8 cellular contexts compared by ENCODE assay signal in genomic region chr15:78000089-78000926, GRCh38.
DNase-seq lines count a peak whose midpoint lies in the region; ATAC-seq, FAIRE-seq and TF ChIP-seq lines count a peak whose summit lies in the region.

No MANE protein-coding gene starts in this region.

- no TSS peak for BruUV-seq in K562 (replicated peaks; lab: Mats Ljungman, UMichigan)

- peak; percentile 48 for FAIRE-seq in K562 (lab: Jason Lieb, UNC)

- in situ Hi-C loops in K562 (cut with MboI): no loop called here

- no peaks in the 10 kb centered on the region for H3K79me2 ChIP-seq in K562 (ENCODE audit: control insufficient read depth, insufficient read depth, low read length)

- peak; percentile 66 to 77 (median 73) for TF ChIP-seq CTCF in K562 (IDR thresholded peaks at IDR 0.05 in 2 of 3, conservative IDR thresholded peaks at IDR 0.05 in 1 of 3; ENCODE audit: insufficient read depth in 2 of 3, low read depth in 1 of 3, low read length in 3 of 3)

- WGBS in K562 (ENCODE audit: insufficient coverage, low coverage, missing lambda C conversion rate): 63% methylated on average over 24 of the region's 24 CpGs

- no peaks in the 10 kb centered on the region for H3K9me3 ChIP-seq in K562 (replicated peaks; ENCODE audit: control insufficient read depth, insufficient read depth, low read depth, low read length)

- H4K20me1 ChIP-seq in K562 (replicated peaks; ENCODE audit: control insufficient read depth, insufficient read depth, low read length): 0 out of 2 replicates have a peak, but pooled peaks cover 3% of the 10 kb centered on the region

- peak; percentile 96 for ATAC-seq in K562

- CTCF ChIA-PET in K562 (lab: Yijun Ruan, JAX; ENCODE audit: low intra/inter-chr PET ratio): interaction anchor here (0.6 to 1.7 kb wide), 5 partner anchors 108 to 596 kb away, joined by 3 to 15 read pairs (median 3); no protein-coding TSS in a partner anchor

- H3K27me3 ChIP-seq in K562 (ENCODE audit: control insufficient read depth in 2 of 2, insufficient read depth in 2 of 2, low read length in 2 of 2): no peaks in the 10 kb centered on the region

- no peak overlapping the region for H3K27ac ChIP-seq in K562 (ENCODE audit: extremely low read depth, low read depth, low read length)

- intact Hi-C loops in K562 (cut with micrococcal nuclease): loop anchor here (1.0 kb wide), 1 partner anchor 108 kb away; no protein-coding TSS in a partner anchor

- TF ChIP-seq EP300 in K562 (IDR thresholded peaks at IDR 0.05; ENCODE audit: low read length): no peak

- H3K4me2 ChIP-seq in K562 (ENCODE audit: insufficient read depth, low read length): no peak overlapping the region

- no peak overlapping the region for H2AFZ ChIP-seq in K562 (ENCODE audit: low read depth, low read length)

- H3K9me1 ChIP-seq in K562 (ENCODE audit: control insufficient read depth, insufficient read depth, low read length): no peaks in the 10 kb centered on the region

- no peak for TF ChIP-seq POLR2A in K562 (conservative IDR thresholded peaks at IDR 0.05)

- TF ChIP-seq RAD21 in K562 (CRISPR knock-in tag; conservative IDR thresholded peaks at IDR 0.05 in 1 of 2, IDR thresholded peaks at IDR 0.05 in 1 of 2): peak; percentile 42 to 70; a peak in 3 of 4 replicates

- peaks cover 0 to 4% of the 10 kb centered on the region in 2 experiments; a peak in 1 of 5 replicates for H3K4me1 ChIP-seq in K562 (replicated peaks in 1 of 2; ENCODE audit: control insufficient read depth in 2 of 2, insufficient read depth in 2 of 2, low read length in 2 of 2)

- H3K9ac ChIP-seq in K562 (ENCODE audit: insufficient read depth in 1 of 2, low read depth in 2 of 2, low read length in 2 of 2): no peak overlapping the region

- H3K36me3 ChIP-seq in K562 (ENCODE audit: control insufficient read depth, insufficient read depth, low read length): peaks cover 16% of the 10 kb centered on the region; the same call in 1 of the 3 replicates

- DNase-seq in NCI-H1436 (lab: John Stamatoyannopoulos, UW): peak; percentile 35
- DNase-seq in NCI-H1436 treated with DMSO at 0.1 percent for 48 hours (lab: John Stamatoyannopoulos, UW): no peak
- DNase-seq in HuH-7.5 (ENCODE audit: low spot score): peak; percentile 77
- peak; percentile 68 for DNase-seq in UCSD-AML1 (lab: John Stamatoyannopoulos, UW; ENCODE audit: unreplicated experiment)
- peak; percentile 46 to 72 (median 62) for DNase-seq in K562 (ENCODE audit: extremely low read depth in 1 of 4, low spot score in 3 of 4)
- DNase-seq in kidney glomerular epithelial cell (lab: John Stamatoyannopoulos, UW): peak; percentile 38
- DNase-seq in stimulated activated CD4-positive, alpha-beta T cell treated with anti-CD3 and anti-CD28 coated beads, TNF-alpha, amount 100 ng/mL, for 1 hour (ENCODE audit: low read depth in 3 of 3, low spot score in 1 of 3): peak; percentile 47 to 66 (median 60)
- no peak for DNase-seq in NCI-H128 (lab: John Stamatoyannopoulos, UW; ENCODE audit: unreplicated experiment)

- POLR2A ChIA-PET in K562 (lab: Yijun Ruan, JAX): no interaction called here

- no peak overlapping the region for H3K4me3 ChIP-seq in K562

TF ChIP-seq in K562, 482 proteins besides CTCF, POLR2A, EP300 and RAD21:
- no peak for TF ChIP-seq CEBPB (tag; IDR thresholded peaks at IDR 0.05)
- 0 out of 2 replicates have a peak, but pooled peaks have one; percentile 8 for TF ChIP-seq DEAF1 (CRISPR knock-in tag; IDR thresholded peaks at IDR 0.05)
- TF ChIP-seq ZBTB33 (CRISPR knock-in tag; IDR thresholded peaks at IDR 0.05): peak; percentile 93
- TF ChIP-seq ETS2 (tag; IDR thresholded peaks at IDR 0.05; ENCODE audit: borderline replicate concordance, poor library complexity, severe bottlenecking): no peak
- peak; percentile 47; the same call in 1 of the 2 replicates for TF ChIP-seq SMC3 (conservative IDR thresholded peaks at IDR 0.05; ENCODE audit: insufficient read depth, low read depth, low read length)
TF ChIP-seq in K562: peak in this region for 3.

Comparison
In these comparisons a context has a peak if more than half of its experiments do, and no peak if none do; other contexts are left out.
1. DNase-seq: peak in NCI-H1436 (single experiment), HuH-7.5 (single experiment), UCSD-AML1 (single experiment), K562 (4 of 4), kidney glomerular epithelial cell (single experiment) and stimulated activated CD4-positive, alpha-beta T cell treated with anti-CD3 and anti-CD28 coated beads, TNF-alpha, amount 100 ng/mL, for 1 hour (3 of 3); none in NCI-H1436 treated with DMSO at 0.1 percent for 48 hours (single experiment) and NCI-H128 (single experiment).